In genomic region chr12:24425601-24425970, GRCh38 we compare ENCODE assay signal across 23 cellular contexts.
A peak's percentile ranks its signal among the peaks of the same experiment; 100 is the strongest.
DNase-seq lines count a peak whose midpoint lies in the region; ATAC-seq and TF ChIP-seq lines count a peak whose summit lies in the region.
"Had no signal": no experiment of that assay in that cellular context is flagged by ENCODE, and none has a peak within 500 bp of the region (broad histone marks: within the 10 kb centered on the region; RNA-seq: fewer than 3 reads in every experiment).

No MANE protein-coding gene starts in this region.

- H3K4me1 Mint-ChIP-seq in progenitor cell of endocrine pancreas (ENCODE audit: low read depth), result peaks cover 15% of the 10 kb centered on the region
- H3K4me1 Mint-ChIP-seq in stimulated activated memory B cell treated with anti-CD40 and anti-IgM and Interleukin-4, amounts not matched to agents 10 μg/mL and 1 μg/mL and 100 μg/mL, for 72 hours, result peaks cover 9% of the 10 kb centered on the region

- TF ChIP-seq CTCF in progenitor cell of endocrine pancreas (IDR thresholded peaks at IDR 0.05; ENCODE audit: unreplicated experiment), result no peak

- ATAC-seq in stimulated activated memory B cell treated with anti-CD40 and anti-IgM and Interleukin-4, amounts not matched to agents 10 μg/mL and 1 μg/mL and 100 μg/mL, for 72 hours, result no peak
- ATAC-seq: activated CD8-positive, alpha-beta memory T cell treated with anti-CD3 and anti-CD28 coated beads, Interleukin-2, amount 10 ng/mL, durations not matched to agents 7 days and 5 days; heart left ventricle; SK-N-SH treated with all-trans-retinoic acid at 6 μM for 48 hours had no signal

- DNase-seq in NCI-H82 (lab: John Stamatoyannopoulos, UW) (peak; percentile 23), NCI-H82 treated with DMSO at 0.1 percent for 48 hours (lab: John Stamatoyannopoulos, UW; ENCODE audit: unreplicated experiment) (no peak), NCI-H69 (lab: John Stamatoyannopoulos, UW) (peak; percentile 18), fibroblast of gingiva (ENCODE audit: low read depth) (peak; percentile 56), progenitor cell of endocrine pancreas (ENCODE audit: low spot score, unreplicated experiment) (no peak), SK-N-DZ (ENCODE audit: low spot score) (no peak), T1000 (lab: John Stamatoyannopoulos, UW) (no peak)
- DNase-seq: activated CD4-positive, CD25-positive, alpha-beta regulatory T cell treated with anti-CD3 and anti-CD28 coated beads, Interleukin-2, amount 50 U/mL, for 72 hours; activated CD8-positive, alpha-beta memory T cell treated with anti-CD3 and anti-CD28 coated beads, Interleukin-2, amount 10 ng/mL, durations not matched to agents 7 days and 5 days; activated naive CD4-positive, alpha-beta T cell; BE2C; GDM1; heart left ventricle; mammary epithelial cell; MG63; naive B cell; NCI-H1694 treated with DMSO at 0.1 percent for 48 hours; NCI-H2227 treated with DMSO at 0.1 percent for 48 hours; NK-92 treated with Interleukin-12 subunit alpha and Interleukin-12 subunit beta, amount 100 ng/mL, for 24 hours; small intestine; thyroid gland had no signal

- H3K27me3 Mint-ChIP-seq in progenitor cell of endocrine pancreas, result no peaks in the 10 kb centered on the region
- no peaks in the 10 kb centered on the region for H3K27me3 Mint-ChIP-seq in stimulated activated memory B cell treated with anti-CD40 and anti-IgM and Interleukin-4, amounts not matched to agents 10 μg/mL and 1 μg/mL and 100 μg/mL, for 72 hours
- H3K27me3 Mint-ChIP-seq: activated CD8-positive, alpha-beta memory T cell treated with anti-CD3 and anti-CD28 coated beads, Interleukin-2, amount 10 ng/mL, durations not matched to agents 7 days and 5 days had no signal

- peak overlapping the region; percentile 42 for H3K27ac Mint-ChIP-seq in progenitor cell of endocrine pancreas
- no peak overlapping the region for H3K27ac Mint-ChIP-seq in stimulated activated memory B cell treated with anti-CD40 and anti-IgM and Interleukin-4, amounts not matched to agents 10 μg/mL and 1 μg/mL and 100 μg/mL, for 72 hours
- H3K27ac Mint-ChIP-seq: activated CD8-positive, alpha-beta memory T cell treated with anti-CD3 and anti-CD28 coated beads, Interleukin-2, amount 10 ng/mL, durations not matched to agents 7 days and 5 days had no signal

- no peaks in the 10 kb centered on the region for H3K36me3 Mint-ChIP-seq in progenitor cell of endocrine pancreas (ENCODE audit: insufficient read depth)
- no peaks in the 10 kb centered on the region for H3K36me3 Mint-ChIP-seq in stimulated activated memory B cell treated with anti-CD40 and anti-IgM and Interleukin-4, amounts not matched to agents 10 μg/mL and 1 μg/mL and 100 μg/mL, for 72 hours
- H3K36me3 Mint-ChIP-seq: activated CD8-positive, alpha-beta memory T cell treated with anti-CD3 and anti-CD28 coated beads, Interleukin-2, amount 10 ng/mL, durations not matched to agents 7 days and 5 days; naive B cell had no signal

- H3K9me3 Mint-ChIP-seq in progenitor cell of endocrine pancreas (ENCODE audit: low read depth), result peaks cover 7% of the 10 kb centered on the region
- H3K9me3 Mint-ChIP-seq in stimulated activated memory B cell treated with anti-CD40 and anti-IgM and Interleukin-4, amounts not matched to agents 10 μg/mL and 1 μg/mL and 100 μg/mL, for 72 hours, result no peaks in the 10 kb centered on the region

- H3K4me3 Mint-ChIP-seq in progenitor cell of endocrine pancreas (ENCODE audit: low read depth), result no peak overlapping the region
- H3K4me3 Mint-ChIP-seq in stimulated activated memory B cell treated with anti-CD40 and anti-IgM and Interleukin-4, amounts not matched to agents 10 μg/mL and 1 μg/mL and 100 μg/mL, for 72 hours, result no peak overlapping the region
- H3K4me3 Mint-ChIP-seq: activated CD8-positive, alpha-beta memory T cell treated with anti-CD3 and anti-CD28 coated beads, Interleukin-2, amount 10 ng/mL, durations not matched to agents 7 days and 5 days had no signal

Comparison
In these comparisons a context has a peak if more than half of its experiments do, and no peak if none do; other contexts are left out.
1. DNase-seq: peak in NCI-H82 (single experiment), NCI-H69 (single experiment) and fibroblast of gingiva (single experiment); none in NCI-H82 treated with DMSO at 0.1 percent for 48 hours (single experiment), progenitor cell of endocrine pancreas (single experiment), SK-N-DZ (single experiment) and T1000 (single experiment).